19 cellular contexts compared by ENCODE assay signal in the genomic region with DNA sequence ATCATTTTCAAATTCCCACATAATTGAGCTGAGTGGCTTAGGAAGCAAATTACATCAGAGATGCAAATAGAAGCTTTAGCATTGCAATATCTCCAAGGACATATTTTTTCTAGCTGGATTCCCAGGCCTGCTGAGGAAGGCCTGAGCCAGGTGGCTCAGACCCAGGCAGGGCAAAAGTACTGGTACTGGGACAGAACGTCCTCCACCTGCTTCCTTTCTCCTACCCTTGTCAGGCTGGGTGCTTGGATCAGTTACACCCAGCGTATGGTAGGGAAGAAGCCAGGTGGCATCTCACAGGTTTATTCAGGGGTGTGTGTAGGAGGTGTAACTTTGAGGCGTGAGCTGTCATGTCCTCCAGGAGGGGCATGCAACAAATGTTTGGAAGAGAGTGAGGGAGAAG.
"Had no signal": no experiment of that assay in that cellular context is flagged by ENCODE, and none has a peak within 500 bp of the region (broad histone marks: within the 10 kb centered on the region; RNA-seq: fewer than 3 reads in every experiment).

No MANE protein-coding gene starts in this region.

- DNase-seq: activated CD4-positive, alpha-beta T cell treated with anti-CD3 and anti-CD28 coated beads, Interleukin-2, amount 50 U/mL, for 48 hours; activated gamma-delta T cell treated with Interleukin-2 at 50 U/mL for 16 hours; colonic mucosa; endodermal cell; foreskin fibroblast; left lung; mucosa of descending colon; naive B cell; sigmoid colon; spleen; stimulated activated naive CD4-positive, alpha-beta T cell; thyroid gland; WERI-Rb-1 had no signal

- ATAC-seq: left lung, mucosa of descending colon, pancreas had no signal

- H3K4me3 ChIP-seq: colonic mucosa, left lung, mucosa of descending colon, pancreas, sigmoid colon, spleen, thyroid gland had no signal

- H3K27ac Mint-ChIP-seq: activated naive CD8-positive, alpha-beta T cell; endodermal cell; memory B cell; naive B cell; T-helper 1 cell treated with Interleukin-12 subunit alpha and Interleukin-12 subunit beta and Interleukin-4 antibody, amounts not matched to agents 30 μg/mL and 1 μg/mL, for 36 hours had no signal

- FAIRE-seq: keratinocyte, pancreas had no signal

- H3K36me3 Mint-ChIP-seq: memory B cell, naive B cell had no signal

- H3K9me3 ChIP-seq: colonic mucosa, left lung, mucosa of descending colon, pancreas, sigmoid colon, spleen, thyroid gland had no signal

- H3K4me3 Mint-ChIP-seq: activated naive CD8-positive, alpha-beta T cell; endodermal cell; memory B cell; T-helper 1 cell treated with Interleukin-12 subunit alpha and Interleukin-12 subunit beta and Interleukin-4 antibody, amounts not matched to agents 30 μg/mL and 1 μg/mL, for 36 hours had no signal

- H3K27ac ChIP-seq: colonic mucosa, epithelial cell of prostate, left lung, pancreas, sigmoid colon, spleen, WERI-Rb-1 had no signal

- H3K27me3 ChIP-seq: colonic mucosa, pancreas, sigmoid colon, thyroid gland had no signal

- H3K36me3 ChIP-seq: colonic mucosa, left lung, pancreas, sigmoid colon, spleen, thyroid gland had no signal

- H3K9me3 Mint-ChIP-seq: memory B cell; naive B cell; T-helper 1 cell treated with Interleukin-12 subunit alpha and Interleukin-12 subunit beta and Interleukin-4 antibody, amounts not matched to agents 30 μg/mL and 1 μg/mL, for 36 hours had no signal

- H3K27me3 Mint-ChIP-seq: memory B cell had no signal
